8 cellular contexts compared by ENCODE assay signal in the genomic region with DNA sequence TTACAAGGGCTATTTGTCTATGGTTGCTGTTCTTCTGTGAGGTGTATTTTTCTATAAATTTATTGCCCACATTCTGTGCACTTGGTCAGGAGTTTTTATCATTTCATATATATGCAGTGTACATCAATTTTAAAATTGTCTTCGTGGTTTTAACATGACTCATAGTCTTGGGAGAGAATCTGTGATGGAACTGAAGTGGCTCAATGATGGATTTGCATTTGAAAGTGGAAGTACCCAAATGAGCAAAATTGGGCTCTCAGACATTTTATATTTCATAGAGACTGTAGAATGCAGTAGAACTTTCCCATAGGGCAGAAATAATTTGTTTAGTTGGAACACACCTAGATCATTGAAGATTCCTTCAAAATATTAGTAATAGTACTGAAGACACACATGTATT. TPM values are rescaled to one million over a fixed set of nuclear protein-coding genes. Genes with fewer than 3 reads are reported as not detected.
A peak's percentile ranks its signal among the peaks of the same experiment; 100 is the strongest.
DNase-seq lines count a peak whose midpoint lies in the region; ATAC-seq and TF ChIP-seq lines count a peak whose summit lies in the region.

No MANE protein-coding gene starts in this region.

- 69 to 83% (median 77%) methylated on average over 1 of the region's 1 CpG for whole genome bisulfite sequencing in stomach, 5 donors
- WGBS in ovary, 3 donors = 73 to 78% (median 75%) methylated on average over 1 of the region's 1 CpG

- H2AFZ ChIP-seq in neural progenitor cell (replicated peaks) = no peak overlapping the region

- intact Hi-C loops in activated naive CD4-positive, alpha-beta T cell treated with anti-CD3 and anti-CD28 coated beads for 36 hours (cut with micrococcal nuclease) = loop anchor here (1.0 to 10.0 kb wide), 3 partner anchors 587 to 1455 kb away; a partner anchor contains a TSS
- intact Hi-C loops in stomach (cut with DNase I; ENCODE audit: low total_unique reads) (no loop called here), ovary (cut with DNase I) (no loop called here)

- peaks cover 9% of the 10 kb centered on the region for H3K36me3 Mint-ChIP-seq in activated naive CD4-positive, alpha-beta T cell treated with anti-CD3 and anti-CD28 coated beads for 36 hours (ENCODE audit: low read depth)
- H3K36me3 Mint-ChIP-seq in T-helper 1 cell treated with Interleukin-12 subunit alpha and Interleukin-12 subunit beta and Interleukin-4 antibody, amounts not matched to agents 30 μg/mL and 1 μg/mL, for 36 hours (ENCODE audit: low read depth) = peaks cover 16% of the 10 kb centered on the region
- peaks cover 13% of the 10 kb centered on the region for H3K36me3 Mint-ChIP-seq in neural progenitor cell

- ATAC-seq in HG03135 (IDR thresholded peaks at IDR 0.05; ENCODE audit: unreplicated experiment) = peak; percentile 41

- H3K4me2 ChIP-seq in neural progenitor cell = no peak overlapping the region

- DNase-seq in activated naive CD4-positive, alpha-beta T cell treated with anti-CD3 and anti-CD28 coated beads for 36 hours = no peak
- DNase-seq in activated naive CD4-positive, alpha-beta T cell treated with Interleukin-2 at 50 U/mL for 16 hours = no peak
- DNase-seq in neural progenitor cell (ENCODE audit: low spot score) = no peak
- no peak for DNase-seq in NCI-H2227 (lab: John Stamatoyannopoulos, UW; ENCODE audit: unreplicated experiment)
- no peak for DNase-seq in stomach
- DNase-seq in ovary = no peak

- peaks cover 61% of the 10 kb centered on the region for H3F3A ChIP-seq in neural progenitor cell (ENCODE audit: low read depth)

- H3K36me3 ChIP-seq in neural progenitor cell = peaks cover 19% of the 10 kb centered on the region
- H3K36me3 ChIP-seq in stomach = peaks cover 0 to 10% (median 4%) of the 10 kb centered on the region in 4 donors
- H3K36me3 ChIP-seq in ovary = no peaks in the 10 kb centered on the region

- H3K79me2 ChIP-seq in neural progenitor cell (ENCODE audit: low read depth) = peaks cover 31% of the 10 kb centered on the region

- H3K9me3 ChIP-seq in neural progenitor cell (ENCODE audit: low read depth) (no peaks in the 10 kb centered on the region), stomach (no peaks in the 10 kb centered on the region), ovary (no peaks in the 10 kb centered on the region)

- H3K9me3 Mint-ChIP-seq in activated naive CD4-positive, alpha-beta T cell treated with anti-CD3 and anti-CD28 coated beads for 36 hours = no peaks in the 10 kb centered on the region
- H3K9me3 Mint-ChIP-seq in T-helper 1 cell treated with Interleukin-12 subunit alpha and Interleukin-12 subunit beta and Interleukin-4 antibody, amounts not matched to agents 30 μg/mL and 1 μg/mL, for 36 hours = no peaks in the 10 kb centered on the region
- H3K9me3 Mint-ChIP-seq in neural progenitor cell = no peaks in the 10 kb centered on the region

- TF ChIP-seq EP300 in stomach (IDR thresholded peaks at IDR 0.05) (no peak), ovary (IDR thresholded peaks at IDR 0.05) (no peak)

- H3K27ac Mint-ChIP-seq in activated naive CD4-positive, alpha-beta T cell treated with anti-CD3 and anti-CD28 coated beads for 36 hours = peak overlapping the region; percentile 47
- peak overlapping the region; percentile 41 for H3K27ac Mint-ChIP-seq in T-helper 1 cell treated with Interleukin-12 subunit alpha and Interleukin-12 subunit beta and Interleukin-4 antibody, amounts not matched to agents 30 μg/mL and 1 μg/mL, for 36 hours
- H3K27ac Mint-ChIP-seq in neural progenitor cell = no peak overlapping the region

- no peak overlapping the region for H3K4me3 ChIP-seq in neural progenitor cell
- H3K4me3 ChIP-seq in stomach = no peak overlapping the region
- no peak overlapping the region for H3K4me3 ChIP-seq in ovary

- no peaks in the 10 kb centered on the region for H3K27me3 Mint-ChIP-seq in activated naive CD4-positive, alpha-beta T cell treated with anti-CD3 and anti-CD28 coated beads for 36 hours (ENCODE audit: low read depth)
- H3K27me3 Mint-ChIP-seq in T-helper 1 cell treated with Interleukin-12 subunit alpha and Interleukin-12 subunit beta and Interleukin-4 antibody, amounts not matched to agents 30 μg/mL and 1 μg/mL, for 36 hours (ENCODE audit: low read depth) = no peaks in the 10 kb centered on the region
- no peaks in the 10 kb centered on the region for H3K27me3 Mint-ChIP-seq in neural progenitor cell (ENCODE audit: insufficient read depth, low read depth)

- CTCF ChIA-PET in activated naive CD4-positive, alpha-beta T cell treated with anti-CD3 and anti-CD28 coated beads for 36 hours (lab: Charles Lee) = no interaction called here

- no peak overlapping the region for H3K9ac ChIP-seq in neural progenitor cell

- H3K4me3 Mint-ChIP-seq in activated naive CD4-positive, alpha-beta T cell treated with anti-CD3 and anti-CD28 coated beads for 36 hours = peak overlapping the region; percentile 5
- H3K4me3 Mint-ChIP-seq in T-helper 1 cell treated with Interleukin-12 subunit alpha and Interleukin-12 subunit beta and Interleukin-4 antibody, amounts not matched to agents 30 μg/mL and 1 μg/mL, for 36 hours = peak overlapping the region; percentile 40
- H3K4me3 Mint-ChIP-seq in neural progenitor cell = peak overlapping the region; percentile 46

- TF ChIP-seq CTCF in neural progenitor cell (IDR thresholded peaks at IDR 0.05) (no peak), stomach (IDR thresholded peaks at IDR 0.05) (no peak), ovary (IDR thresholded peaks at IDR 0.05) (no peak)

- H3K4me1 ChIP-seq in neural progenitor cell = peaks cover 14% of the 10 kb centered on the region
- H3K4me1 ChIP-seq in stomach = peaks cover 17 to 33% (median 24%) of the 10 kb centered on the region in 4 donors
- H3K4me1 ChIP-seq in ovary (ENCODE audit: insufficient read depth) = peaks cover 1% of the 10 kb centered on the region

- H3K4me1 Mint-ChIP-seq in activated naive CD4-positive, alpha-beta T cell treated with anti-CD3 and anti-CD28 coated beads for 36 hours (ENCODE audit: low read depth) = peaks cover 33% of the 10 kb centered on the region
- peaks cover 24% of the 10 kb centered on the region for H3K4me1 Mint-ChIP-seq in T-helper 1 cell treated with Interleukin-12 subunit alpha and Interleukin-12 subunit beta and Interleukin-4 antibody, amounts not matched to agents 30 μg/mL and 1 μg/mL, for 36 hours (ENCODE audit: low read depth)
- peaks cover 19% of the 10 kb centered on the region for H3K4me1 Mint-ChIP-seq in neural progenitor cell

- H4K20me1 ChIP-seq in neural progenitor cell (ENCODE audit: low read depth) = peaks cover 14% of the 10 kb centered on the region

- no peak overlapping the region for H3K27ac ChIP-seq in neural progenitor cell
- no peak overlapping the region for H3K27ac ChIP-seq in stomach
- no peak overlapping the region for H3K27ac ChIP-seq in ovary

- H3K27me3 ChIP-seq in neural progenitor cell = no peaks in the 10 kb centered on the region
- H3K27me3 ChIP-seq in stomach = no peaks in the 10 kb centered on the region
- no peaks in the 10 kb centered on the region for H3K27me3 ChIP-seq in ovary

- TF ChIP-seq POLR2A in stomach (IDR thresholded peaks at IDR 0.05) (no peak), ovary (IDR thresholded peaks at IDR 0.05) (no peak)

RNA-seq across cellular contexts. Expression of a gene that starts 1.9 kb away (rescaled TPM):
- total RNA-seq in activated naive CD4-positive, alpha-beta T cell treated with anti-CD3 and anti-CD28 coated beads for 36 hours = 10 to 100 TPM; 46.1 to 55.2 TPM
- total RNA-seq in neural progenitor cell (ENCODE audit: low replicate concordance) (70.2 and 115 TPM in 2 replicates), stomach (100 to 1,000 TPM in 2 of 5 donors, 10 to 100 TPM in 3; 28.1 to 247 (median 89.1) TPM), ovary (10 to 100 TPM; 47.2 to 89.2 (median 73.7) TPM)
- polyA plus RNA-seq in stomach (10 to 100 TPM; 47.4 to 58.6 (median 51.2) TPM), ovary (10 to 100 TPM; 29.3 to 51.4 TPM)
